Comparison of ENCODE assay signal across 11 cellular contexts in genomic region chr5:308672-309271, GRCh38. TPM values are rescaled to one million over a fixed set of nuclear protein-coding genes. Genes with fewer than 3 reads are reported as not detected.
DNase-seq lines count a peak whose midpoint lies in the region; ATAC-seq and TF ChIP-seq lines count a peak whose summit lies in the region.
"Had no signal": no experiment of that assay in that cellular context is flagged by ENCODE, and none has a peak within 500 bp of the region (broad histone marks: within the 10 kb centered on the region; RNA-seq: fewer than 3 reads in every experiment).

No MANE protein-coding gene starts in this region.

- no peak overlapping the region for H3K4me3 ChIP-seq in choroid plexus epithelial cell (ENCODE audit: low read depth, low read length)

- peak; percentile 67 for TF ChIP-seq CTCF in choroid plexus epithelial cell (conservative IDR thresholded peaks at IDR 0.05; ENCODE audit: low read depth, low read length)
- TF ChIP-seq CTCF in omental fat pad (IDR thresholded peaks at IDR 0.05), result no peak

- intact Hi-C loops in activated CD4-positive, alpha-beta T cell treated with anti-CD3 and anti-CD28 coated beads for 36 hours (cut with DNase I, micrococcal nuclease), result no loop called here

- POLR2A ChIA-PET in activated CD4-positive, alpha-beta T cell treated with anti-CD3 and anti-CD28 coated beads for 36 hours (lab: Charles Lee), result no interaction called here

- no peaks in the 10 kb centered on the region for H3K9me3 Mint-ChIP-seq in activated CD4-positive, alpha-beta T cell treated with anti-CD3 and anti-CD28 coated beads for 36 hours (ENCODE audit: low read depth)

- peaks cover 24% of the 10 kb centered on the region for H3K36me3 Mint-ChIP-seq in activated CD4-positive, alpha-beta T cell treated with anti-CD3 and anti-CD28 coated beads for 36 hours (ENCODE audit: low read depth)

- no peaks in the 10 kb centered on the region for H3K27me3 Mint-ChIP-seq in activated CD4-positive, alpha-beta T cell treated with anti-CD3 and anti-CD28 coated beads for 36 hours

- H3K4me3 Mint-ChIP-seq in activated CD4-positive, alpha-beta T cell treated with anti-CD3 and anti-CD28 coated beads for 36 hours, result no peak overlapping the region

- DNase-seq in EL, result peak; percentile 48
- peak; percentile 81 for DNase-seq in HT1080 (ENCODE audit: low read depth)
- peak; percentile 73 for DNase-seq in choroid plexus epithelial cell (ENCODE audit: low read depth)
- DNase-seq in omental fat pad (ENCODE audit: low spot score), result no peak
- no peak for DNase-seq in NCI-H1930 (lab: John Stamatoyannopoulos, UW)
- no peak for DNase-seq in activated CD4-positive, alpha-beta T cell treated with anti-CD3 and anti-CD28 coated beads for 36 hours
- DNase-seq: activated T-cell treated with anti-CD3 and anti-CD28 coated beads, Interleukin-2, amount 50 U/mL, for 1 hour; NCI-H2029 treated with DMSO at 0.1 percent for 48 hours; small intestine had no signal

- CTCF ChIA-PET in activated CD4-positive, alpha-beta T cell treated with anti-CD3 and anti-CD28 coated beads for 36 hours (lab: Charles Lee), result no interaction called here

- ATAC-seq in omental fat pad (ENCODE audit: low FRiP score), result peak; percentile 75
- no peak for ATAC-seq in GM21390 (IDR thresholded peaks at IDR 0.05; ENCODE audit: unreplicated experiment)
- ATAC-seq in activated CD4-positive, alpha-beta T cell treated with anti-CD3 and anti-CD28 coated beads for 36 hours, result no peak
- ATAC-seq in HG02884 (IDR thresholded peaks at IDR 0.05; ENCODE audit: unreplicated experiment), result no peak

- no peaks in the 10 kb centered on the region for H3K4me1 Mint-ChIP-seq in activated CD4-positive, alpha-beta T cell treated with anti-CD3 and anti-CD28 coated beads for 36 hours

- no peak overlapping the region for H3K27ac Mint-ChIP-seq in activated CD4-positive, alpha-beta T cell treated with anti-CD3 and anti-CD28 coated beads for 36 hours

RNA-seq across cellular contexts. Expression of gene AHRR, which starts 12.7 kb away (rescaled TPM):
- total RNA-seq in HT1080 (2014; rRNA removed; shearing (Covaris generic)), result 2.1 and 2.4 TPM in 2 replicates
- polyA plus RNA-seq in HT1080 (2015; cell fraction: cytosol; rRNA removed), result 2.7 and 3.7 TPM in 2 replicates
- 5.1 and 6.8 TPM in 2 replicates for polyA plus RNA-seq in HT1080 (2015; cell fraction: nucleus; rRNA removed)
- total RNA-seq in omental fat pad, result 1 to 10 TPM in 2 of 4 donors, under 1 TPM in 2; 0.25 to 2.2 (median 1.6) TPM
- total RNA-seq in activated CD4-positive, alpha-beta T cell treated with anti-CD3 and anti-CD28 coated beads for 36 hours, result 10 to 100 TPM; 15.1 to 20.5 TPM

RNA-seq across cellular contexts. Expression of gene PDCD6, which starts 37.3 kb away (rescaled TPM):
- total RNA-seq in HT1080 (2014; rRNA removed; shearing (Covaris generic)), result 384 and 389 TPM in 2 replicates
- polyA plus RNA-seq in HT1080 (2015; cell fraction: cytosol; rRNA removed), result 257 and 294 TPM in 2 replicates
- 180 and 185 TPM in 2 replicates for polyA plus RNA-seq in HT1080 (2015; cell fraction: nucleus; rRNA removed)
- total RNA-seq in omental fat pad, result 10 to 100 TPM; 69.0 to 92.2 (median 78.3) TPM
- 10 to 100 TPM; 69.5 to 91.6 TPM for total RNA-seq in activated CD4-positive, alpha-beta T cell treated with anti-CD3 and anti-CD28 coated beads for 36 hours

Comparison
In these comparisons a context has a peak if more than half of its experiments do, and no peak if none do; other contexts are left out.
1. DNase-seq: peak in EL (single experiment), HT1080 (single experiment) and choroid plexus epithelial cell (single experiment); none in omental fat pad (single experiment), NCI-H1930 (0 of 2) and activated CD4-positive, alpha-beta T cell treated with anti-CD3 and anti-CD28 coated beads for 36 hours (single experiment).